ENCODE assay signal across 9 cellular contexts in genomic region chr1:44857446-44857845, GRCh38. TPM values are rescaled to one million over a fixed set of nuclear protein-coding genes. Genes with fewer than 3 reads are reported as not detected.
"Had no signal": no experiment of that assay in that cellular context is flagged by ENCODE, and none has a peak within 500 bp of the region (broad histone marks: within the 10 kb centered on the region; RNA-seq: fewer than 3 reads in every experiment).

No MANE protein-coding gene starts in this region.

- H2AFZ ChIP-seq: GM23248 had no signal

- ATAC-seq: HCT116 had no signal

- H3K27ac ChIP-seq: GM23248, KMS-11 had no signal

- H3K9ac ChIP-seq: GM23248, KMS-11 had no signal

- H3K9me3 ChIP-seq: HAP-1 had no signal

- DNase-seq: GM23248, GOT3, H7, HFFc6, KBM-7 had no signal

- H3K4me2 ChIP-seq: KMS-11 had no signal

- H3K4me3 ChIP-seq: GM23248, HAP-1 had no signal

- H3K4me1 ChIP-seq: HAP-1 had no signal

RNA-seq across cellular contexts. Expression of gene BTBD19, which starts 49.1 kb away (rescaled TPM):
- polyA plus RNA-seq: IgD-negative memory B cell had no signal

RNA-seq across cellular contexts. Expression of gene DYNLT4, which starts 50.3 kb away (rescaled TPM):
- total RNA-seq: GM23248, H7 had no signal
- polyA plus RNA-seq: IgD-negative memory B cell had no signal
